ENCODE assay signal across 8 cellular contexts in the genomic region with DNA sequence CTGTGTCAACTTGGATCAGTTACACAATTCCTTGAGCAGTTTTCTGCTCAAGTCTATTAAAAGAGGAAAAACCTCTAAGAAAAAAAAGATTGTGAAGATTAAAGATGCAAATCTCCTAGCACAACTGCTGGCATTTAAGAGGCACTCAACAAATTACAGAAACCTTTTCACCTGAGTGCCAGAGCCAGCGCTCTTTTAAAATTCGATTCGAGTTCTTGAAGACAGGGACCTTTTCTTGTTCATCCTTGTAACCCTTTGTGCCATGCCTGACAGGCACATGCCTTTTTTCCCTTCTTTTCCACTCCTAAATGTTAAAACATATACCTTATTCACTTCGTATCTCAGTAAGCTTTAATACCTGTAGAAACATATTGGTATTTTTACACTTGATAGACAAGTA. TPM values are rescaled to one million over a fixed set of nuclear protein-coding genes. Genes with fewer than 3 reads are reported as not detected.
A peak's percentile ranks its signal among the peaks of the same experiment; 100 is the strongest.
DNase-seq lines count a peak whose midpoint lies in the region; ATAC-seq, FAIRE-seq and TF ChIP-seq lines count a peak whose summit lies in the region.

No MANE protein-coding gene starts in this region.

- intact Hi-C loops in endothelial cell of umbilical vein (cut with micrococcal nuclease): loop anchor here (1.0 kb wide), 2 partner anchors 9 to 40 kb away; partner anchors contain the start of gene ARL5B
- intact Hi-C loops in pancreas (cut with DNase I): no loop called here

- ATAC-seq in pancreas: peak; percentile 3 to 14 (median 8)
- ATAC-seq in GM19035 (IDR thresholded peaks at IDR 0.05; ENCODE audit: unreplicated experiment): no peak
- no peak for ATAC-seq in HG03439 (IDR thresholded peaks at IDR 0.05; ENCODE audit: unreplicated experiment)

- no peak for TF ChIP-seq CTCF in GM06990 (IDR thresholded peaks at IDR 0.05; ENCODE audit: insufficient read depth, low read length, poor library complexity, severe bottlenecking)
- TF ChIP-seq CTCF in endothelial cell of umbilical vein (IDR thresholded peaks at IDR 0.05; ENCODE audit: extremely low read depth in 1 of 2, insufficient read depth in 1 of 2, low read depth in 1 of 2, low read length in 2 of 2): no peak
- TF ChIP-seq CTCF in pancreas (IDR thresholded peaks at IDR 0.05): no peak

- H3K4me3 ChIP-seq in GM06990 (replicated peaks; ENCODE audit: low read depth, low read length) (peak overlapping the region; percentile 90), endothelial cell of umbilical vein (replicated peaks in 1 of 3; ENCODE audit: insufficient read depth in 1 of 3, low read depth in 1 of 3, low read length in 3 of 3) (peak overlapping the region; percentile 62 to 96 (median 91)), pancreas (peak overlapping the region; percentile 47 to 67 (median 56))

- no peaks in the 10 kb centered on the region for H3K9me3 ChIP-seq in endothelial cell of umbilical vein (replicated peaks; ENCODE audit: control insufficient read depth, insufficient read depth, low read length)
- H3K9me3 ChIP-seq in pancreas: no peaks in the 10 kb centered on the region

- POLR2A ChIA-PET in endothelial cell of umbilical vein (lab: Charles Lee): no interaction called here

- BruUV-seq in endothelial cell of umbilical vein (replicated peaks; lab: Mats Ljungman, UMichigan): no TSS peak

- H4K20me1 ChIP-seq in endothelial cell of umbilical vein (replicated peaks; ENCODE audit: control insufficient read depth, extremely low read depth, insufficient read depth, low read length): no peaks in the 10 kb centered on the region

- 1 to 2% methylated on average over 4 of the region's 4 CpGs for WGBS in pancreas, 2 donors

- peak overlapping the region; percentile 94 for H3K9ac ChIP-seq in endothelial cell of umbilical vein (replicated peaks; ENCODE audit: extremely low read depth, insufficient read depth, low read length)

- H3K27me3 ChIP-seq in GM06990 (replicated peaks; ENCODE audit: control insufficient read depth, insufficient read depth, low read length): no peaks in the 10 kb centered on the region
- no peaks in the 10 kb centered on the region for H3K27me3 ChIP-seq in endothelial cell of umbilical vein (ENCODE audit: control insufficient read depth in 2 of 2, insufficient read depth in 2 of 2, low read length in 2 of 2)
- no peaks in the 10 kb centered on the region for H3K27me3 ChIP-seq in pancreas

- H3K4me2 ChIP-seq in endothelial cell of umbilical vein (ENCODE audit: insufficient read depth, low read length): peak overlapping the region; percentile 99

- DNase-seq in GM06990 (ENCODE audit: extremely low read depth, insufficient read length): no peak
- DNase-seq in OCI-M1 (lab: John Stamatoyannopoulos, UW): peak; percentile 61
- DNase-seq in endothelial cell of umbilical vein (ENCODE audit: low read depth, low spot score): peak; percentile 40
- no peak for DNase-seq in pancreas
- no peak for DNase-seq in NCI-H1417 treated with DMSO at 0.1 percent for 48 hours (lab: John Stamatoyannopoulos, UW)
- DNase-seq in pons (ENCODE audit: low spot score): no peak

- H3K4me1 ChIP-seq in endothelial cell of umbilical vein (ENCODE audit: control insufficient read depth, extremely low read depth, insufficient read depth, low read length) (peaks cover 21% of the 10 kb centered on the region), pancreas (peaks cover 0 to 12% (median 3%) of the 10 kb centered on the region in 3 donors)

- dilution Hi-C loops in endothelial cell of umbilical vein (cut with MboI; ENCODE audit: extremely low pct_ligation_motif_present, low sequenced_read_pairs): no loop called here

- peaks cover 11% of the 10 kb centered on the region for H3K79me2 ChIP-seq in endothelial cell of umbilical vein (ENCODE audit: control insufficient read depth, insufficient read depth, low read length)

- H3K36me3 ChIP-seq in GM06990 (ENCODE audit: control insufficient read depth, insufficient read depth, low read length) (no peaks in the 10 kb centered on the region), endothelial cell of umbilical vein (ENCODE audit: control insufficient read depth in 2 of 2, extremely low read depth in 1 of 2, insufficient read depth in 2 of 2, low read length in 2 of 2) (no peaks in the 10 kb centered on the region), pancreas (peaks cover 0 to 5% (median 0%) of the 10 kb centered on the region in 3 donors)

- TF ChIP-seq POLR2A in endothelial cell of umbilical vein (IDR thresholded peaks at IDR 0.05; ENCODE audit: low read depth, low read length): no peak

- H3K27ac ChIP-seq in endothelial cell of umbilical vein (ENCODE audit: insufficient read depth, low read depth, low read length): peak overlapping the region; percentile 83
- peak overlapping the region in 3 of 4 donors; percentile 67 to 97 (median 89) for H3K27ac ChIP-seq in pancreas

- H2AFZ ChIP-seq in endothelial cell of umbilical vein (ENCODE audit: low read depth, low read length): peak overlapping the region; percentile 98

- CTCF ChIA-PET in endothelial cell of umbilical vein (lab: Charles Lee): interaction anchor here (1.7 kb wide), 1 partner anchor 16 kb away, joined by 5 read pairs; no protein-coding TSS in a partner anchor

- H3K9me1 ChIP-seq in endothelial cell of umbilical vein (replicated peaks; ENCODE audit: control insufficient read depth, extremely low read depth, insufficient read depth, low read length): no peaks in the 10 kb centered on the region

- FAIRE-seq in endothelial cell of umbilical vein (lab: Jason Lieb, UNC): no peak
- no peak for FAIRE-seq in pancreas (lab: Jason Lieb, UNC)

TF ChIP-seq in endothelial cell of umbilical vein, 7 proteins besides CTCF, POLR2A, EP300 and RAD21:
- TF ChIP-seq GATA2 (IDR thresholded peaks at IDR 0.05; ENCODE audit: insufficient read depth, insufficient read length, low read depth, low read length): no peak
- TF ChIP-seq MAX (IDR thresholded peaks at IDR 0.05; ENCODE audit: insufficient read depth, insufficient read length): no peak
- TF ChIP-seq MYC (IDR thresholded peaks at IDR 0.05; ENCODE audit: low read depth, low read length): no peak
- no peak for TF ChIP-seq JUN (IDR thresholded peaks at IDR 0.05; ENCODE audit: borderline replicate concordance, insufficient read depth, insufficient read length, low read depth)
- TF ChIP-seq FOS (IDR thresholded peaks at IDR 0.05; ENCODE audit: borderline replicate concordance, insufficient read depth, low read length): no peak
- TF ChIP-seq EZH2 (IDR thresholded peaks at IDR 0.05; ENCODE audit: borderline replicate concordance, low read depth, low read length, severe bottlenecking): no peak
- no peak for TF ChIP-seq POLR2AphosphoS5 (IDR thresholded peaks at IDR 0.05; ENCODE audit: insufficient read depth, low read depth, low read length)

RNA-seq across cellular contexts. Expression of gene NSUN6, which starts 0.8 kb away (rescaled TPM):
- total RNA-seq in endothelial cell of umbilical vein: 5.2 and 6.5 TPM in 2 replicates
- 2.3 and 3.3 TPM in 2 replicates for polyA plus RNA-seq in endothelial cell of umbilical vein
- 2.4 and 3.8 TPM in 2 replicates for polyA plus RNA-seq in endothelial cell of umbilical vein (2011; cell fraction: cytosol; rRNA removed)
- polyA plus RNA-seq in endothelial cell of umbilical vein (2011; cell fraction: nucleus; rRNA removed): 12.2 and 16.3 TPM in 2 replicates
- polyA plus RNA-seq in endothelial cell of umbilical vein (2012): 3.7 and 5.3 TPM in 2 replicates
- 5.6 and 7.3 TPM in 2 replicates for polyA minus RNA-seq in endothelial cell of umbilical vein
- 2.2 TPM for polyA minus RNA-seq in endothelial cell of umbilical vein (2011; cell fraction: cytosol; rRNA and poly(A)+ RNA removed)
- 11.5 and 13.7 TPM in 2 replicates for polyA minus RNA-seq in endothelial cell of umbilical vein (2011; cell fraction: nucleus; rRNA and poly(A)+ RNA removed)
- total RNA-seq in pancreas: 10 to 100 TPM in 1 of 6 donors, 1 to 10 TPM in 5; 7.3 to 11.6 (median 8.5) TPM
- 10 to 100 TPM in 1 of 2 donors, 1 to 10 TPM in 1; 8.4 to 16.5 TPM for polyA plus RNA-seq in pancreas

RNA-seq across cellular contexts. Expression of gene ARL5B, which starts 8.6 kb away (rescaled TPM):
- total RNA-seq in endothelial cell of umbilical vein: 19.1 and 19.4 TPM in 2 replicates
- 3.7 and 5.1 TPM in 2 replicates for polyA plus RNA-seq in endothelial cell of umbilical vein
- polyA plus RNA-seq in endothelial cell of umbilical vein (2011; cell fraction: cytosol; rRNA removed): 5.0 and 5.8 TPM in 2 replicates
- 11.8 and 17.5 TPM in 2 replicates for polyA plus RNA-seq in endothelial cell of umbilical vein (2011; cell fraction: nucleus; rRNA removed)
- 12.3 and 13.6 TPM in 2 replicates for polyA plus RNA-seq in endothelial cell of umbilical vein (2012)
- 11.2 and 13.0 TPM in 2 replicates for polyA minus RNA-seq in endothelial cell of umbilical vein
- 8.0 TPM for polyA minus RNA-seq in endothelial cell of umbilical vein (2011; cell fraction: cytosol; rRNA and poly(A)+ RNA removed)
- polyA minus RNA-seq in endothelial cell of umbilical vein (2011; cell fraction: nucleus; rRNA and poly(A)+ RNA removed): 16.4 and 24.2 TPM in 2 replicates
- 10 to 100 TPM in 1 of 6 donors, 1 to 10 TPM in 5; 5.4 to 10.0 (median 6.7) TPM for total RNA-seq in pancreas
- 1 to 10 TPM; 2.1 to 4.8 TPM for polyA plus RNA-seq in pancreas

Comparison
In these comparisons a context has a peak if more than half of its experiments do, and no peak if none do; other contexts are left out.
1. DNase-seq: peak in OCI-M1 (single experiment) and endothelial cell of umbilical vein (single experiment); none in GM06990 (single experiment), pancreas (0 of 6), NCI-H1417 treated with DMSO at 0.1 percent for 48 hours (single experiment) and pons (single experiment).
2. ATAC-seq: peak in pancreas (4 of 4); none in GM19035 (single experiment) and HG03439 (single experiment).
3. Peak in every context shown above with its lines, with median percentiles within 50 percentile points of each other: H3K4me3 ChIP-seq.